In genomic region chr19:9818734-9819589, GRCh38 we compare ENCODE assay signal across 8 cellular contexts.
DNase-seq lines count a peak whose midpoint lies in the region; ATAC-seq lines count a peak whose summit lies in the region.

Gene FBXL12, minus strand, starts transcription at chr19:9819079. Its CDS starts 266 bp downstream, at chr19:9818813.

- H3K27ac ChIP-seq in cingulate gyrus (ENCODE audit: low read depth, low read length), result peak within 1 kb of the TSS; percentile 95

- DNase-seq in Ammon's horn (ENCODE audit: low spot score) (peak; percentile 100), GM19238 (ENCODE audit: insufficient read length, low spot score) (peak; percentile 90), NCI-H524 treated with DMSO at 0.1 percent for 48 hours (lab: John Stamatoyannopoulos, UW) (peak; percentile 90), kidney glomerular epithelial cell (lab: John Stamatoyannopoulos, UW) (peak; percentile 98)
- peak; percentile 100 for DNase-seq in activated CD4-positive, alpha-beta T cell treated with anti-CD3 and anti-CD28 coated beads for 4 hours
- DNase-seq in stimulated activated CD4-positive, alpha-beta T cell treated with anti-CD3 and anti-CD28 coated beads, Interleukin-1b, Interleukin-23, amount 100 ng/mL, for 1 hour (ENCODE audit: low read depth in 2 of 2), result peak; percentile 100

- ATAC-seq in HG03442 (IDR thresholded peaks at IDR 0.05; ENCODE audit: unreplicated experiment), result peak; percentile 81

Comparison
In these comparisons a context has a peak if more than half of its experiments do, and no peak if none do; other contexts are left out.
1. Peak in every context shown above with its lines: DNase-seq, ATAC-seq and H3K27ac ChIP-seq.